In the genomic region with DNA sequence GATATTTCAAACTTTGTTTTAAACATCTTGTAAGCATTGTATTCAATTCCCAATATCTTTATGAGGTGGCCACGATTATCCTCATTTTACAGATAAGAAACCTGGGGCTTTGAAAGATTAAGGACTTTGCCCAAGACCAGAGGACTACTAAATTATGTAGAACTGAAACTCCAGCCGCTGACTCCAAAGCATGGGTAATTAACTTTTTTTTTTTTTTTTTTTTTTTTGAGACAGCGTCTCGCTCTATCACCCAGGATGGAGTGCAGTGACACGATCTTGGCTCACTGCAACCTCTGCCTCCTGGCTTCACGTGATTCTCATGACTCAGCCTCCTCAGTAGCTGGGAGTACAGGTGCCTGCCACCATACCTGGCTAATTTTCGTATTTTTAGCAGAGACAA, we compare ENCODE assay signal across 21 cellular contexts.
"Had no signal": no experiment of that assay in that cellular context is flagged by ENCODE, and none has a peak within 500 bp of the region (broad histone marks: within the 10 kb centered on the region; RNA-seq: fewer than 3 reads in every experiment).

No MANE protein-coding gene starts in this region.

- DNase-seq: activated CD4-positive, alpha-beta T cell treated with anti-CD3 and anti-CD28 coated beads for 1 hour; activated CD4-positive, alpha-beta T cell treated with anti-CD3 and anti-CD28 coated beads, Interleukin-2, amount 50 U/mL, for 1 hour; activated CD8-positive, alpha-beta T cell treated with anti-CD3 and anti-CD28 coated beads, Interleukin-2, amount 10 ng/mL, durations not matched to agents 7 days and 5 days; activated T-cell treated with anti-CD3 and anti-CD28 coated beads, Interleukin-2, amount 50 U/mL, for 1 hour; aorta; effector CD4-positive, alpha-beta T cell; foreskin keratinocyte; kidney; spleen; stimulated activated CD4-positive, alpha-beta T cell treated with anti-CD3 and anti-CD28 coated beads, Interleukin-4, amount 100 ng/mL, for 1 hour; stimulated activated naive CD4-positive, alpha-beta T cell treated with Interleukin-2 at 50 U/mL for 16 hours; T-helper 2 cell; WERI-Rb-1 had no signal

- ATAC-seq: activated CD8-positive, alpha-beta T cell treated with anti-CD3 and anti-CD28 coated beads, Interleukin-2, amount 10 ng/mL, durations not matched to agents 7 days and 5 days; activated naive CD4-positive, alpha-beta T cell treated with anti-CD3 and anti-CD28 coated beads, Interleukin-2, amount 50 U/mL, for 72 hours; activated T-helper 17 cell treated with anti-CD3 and anti-CD28 coated beads, Interleukin-2, amount 50 U/mL, for 72 hours; foreskin keratinocyte; natural killer cell treated with Interleukin-12 subunit alpha and Interleukin-12 subunit beta and Interleukin-15 and Interleukin-18, amount 100 ng/mL, for 72 hours had no signal

- H3K27ac ChIP-seq: foreskin keratinocyte, thoracic aorta, upper lobe of left lung, WERI-Rb-1 had no signal

- H3K4me3 ChIP-seq: left lung, lung, spleen, thoracic aorta, upper lobe of left lung had no signal

- H3K36me3 ChIP-seq: left lung, spleen, thoracic aorta, upper lobe of left lung, WERI-Rb-1 had no signal

- H3K9me3 ChIP-seq: left lung, spleen, thoracic aorta, upper lobe of left lung had no signal

- FAIRE-seq: endometrium, kidney had no signal

- H3K27me3 ChIP-seq: foreskin keratinocyte, left lung, spleen, upper lobe of left lung had no signal
